In genomic region chr15:87477759-87478687, GRCh38 we compare ENCODE assay signal across 1 cellular context.
TF ChIP-seq lines count a peak whose summit lies in the region.

No MANE protein-coding gene starts in this region.

TF ChIP-seq in K562, 482 proteins besides CTCF, POLR2A, EP300 and RAD21 (continued from another document):
- TF ChIP-seq CLOCK (CRISPR knock-in tag; IDR thresholded peaks at IDR 0.05; ENCODE audit: borderline replicate concordance) (no peak), ZNF764 (CRISPR knock-in tag; IDR thresholded peaks at IDR 0.05; ENCODE audit: low read depth) (no peak), MLX (CRISPR knock-in tag; conservative IDR thresholded peaks at IDR 0.05) (no peak), ELF1 (tag; IDR thresholded peaks at IDR 0.05) (peak; percentile 57; the same call in 1 of the 2 replicates), HOMEZ (CRISPR knock-in tag; IDR thresholded peaks at IDR 0.05) (no peak), JUNB (CRISPR knock-in tag; conservative IDR thresholded peaks at IDR 0.05) (no peak), NFXL1 (CRISPR knock-in tag; IDR thresholded peaks at IDR 0.05) (no peak), RNF2 (IDR thresholded peaks at IDR 0.05) (no peak), ZNF507 (tag; conservative IDR thresholded peaks at IDR 0.05) (no peak), MCM5 (IDR thresholded peaks at IDR 0.05; ENCODE audit: low read depth) (no peak), FUS (optimal IDR thresholded peaks at IDR 0.05; ENCODE audit: low read depth, low read length) (no peak), ZNF124 (CRISPR knock-in tag; IDR thresholded peaks at IDR 0.05) (no peak), MGA (IDR thresholded peaks at IDR 0.05) (no peak), ARID3A (IDR thresholded peaks at IDR 0.05; ENCODE audit: borderline replicate concordance, low read depth, low read length) (no peak), RB1 (IDR thresholded peaks at IDR 0.05; ENCODE audit: low read depth) (no peak), ATF3 (IDR thresholded peaks at IDR 0.05) (peak; percentile 60; the same call in 1 of the 2 replicates), ATF3 (CRISPR knock-in tag; conservative IDR thresholded peaks at IDR 0.05) (no peak), MLLT1 (IDR thresholded peaks at IDR 0.05) (no peak), ZNF407 (IDR thresholded peaks at IDR 0.05; ENCODE audit: low read depth) (no peak)
